Comparison of ENCODE assay signal across 13 cellular contexts in genomic region chr1:6179564-6180175, GRCh38. TPM values are rescaled to one million over a fixed set of nuclear protein-coding genes. Genes with fewer than 3 reads are reported as not detected.
A peak's percentile ranks its signal among the peaks of the same experiment; 100 is the strongest.
DNase-seq lines count a peak whose midpoint lies in the region; ATAC-seq, FAIRE-seq and TF ChIP-seq lines count a peak whose summit lies in the region.
"Had no signal": no experiment of that assay in that cellular context is flagged by ENCODE, and none has a peak within 500 bp of the region (broad histone marks: within the 10 kb centered on the region; RNA-seq: fewer than 3 reads in every experiment).

No MANE protein-coding gene starts in this region.

- TF ChIP-seq CTCF in heart right ventricle (IDR thresholded peaks at IDR 0.05), result no peak
- TF ChIP-seq CTCF in WERI-Rb-1 (IDR thresholded peaks at IDR 0.05; ENCODE audit: low read depth, low read length), result no peak
- TF ChIP-seq CTCF in kidney (IDR thresholded peaks at IDR 0.05; ENCODE audit: borderline replicate concordance, extremely low read depth, insufficient read depth), result no peak

- H3K4me3 ChIP-seq in heart right ventricle, result peak overlapping the region in 7 of 10 donors; percentile 17 to 43 (median 33)
- peak overlapping the region; percentile 34 for H3K4me3 ChIP-seq in WERI-Rb-1 (ENCODE audit: low read depth, low read length)
- no peak overlapping the region for H3K4me3 ChIP-seq in kidney (ENCODE audit: low read length in 2 of 2)
- peak overlapping the region; percentile 33 for H3K4me3 ChIP-seq in urinary bladder (ENCODE audit: low read depth, low read length)

- no peak overlapping the region for H3K27ac ChIP-seq in heart right ventricle
- no peak overlapping the region for H3K27ac ChIP-seq in WERI-Rb-1
- H3K27ac ChIP-seq in kidney (ENCODE audit: low read depth in 2 of 2, low read length in 2 of 2), result no peak overlapping the region
- H3K27ac ChIP-seq in urinary bladder (ENCODE audit: low read depth), result no peak overlapping the region
- H3K27ac ChIP-seq: BLaER1 treated with 17β-estradiol and CSF1 and Interleukin-3, amounts not matched to agents 10 nM and 100 nM had no signal

- H3K9me3 ChIP-seq in heart right ventricle (no peaks in the 10 kb centered on the region), WERI-Rb-1 (ENCODE audit: severe bottlenecking) (no peaks in the 10 kb centered on the region), kidney (ENCODE audit: control insufficient read depth in 1 of 2, low read length in 2 of 2) (no peaks in the 10 kb centered on the region)

- FAIRE-seq in kidney (lab: Jason Lieb, UNC), result no peak
- FAIRE-seq: colon had no signal

- peak in 1 of 8 donors; percentile 21 for ATAC-seq in heart right ventricle
- no peak for ATAC-seq in Right ventricle myocardium superior (ENCODE audit: poor library complexity)
- no peak for ATAC-seq in HG03565 (IDR thresholded peaks at IDR 0.05; ENCODE audit: unreplicated experiment)
- no peak for ATAC-seq in HG03432 (IDR thresholded peaks at IDR 0.05; ENCODE audit: unreplicated experiment)
- ATAC-seq: left colon had no signal

- intact Hi-C loops in heart right ventricle (cut with DNase I), result loop anchor here in 9 of 10 donors (10.0 kb wide), 3 partner anchors 65 to 135 kb away; partner anchors contain the start of genes HES3 (in 1 of the 9) and KCNAB2 (in 1 of the 9)
- intact Hi-C loops in Right ventricle myocardium superior (cut with DNase I), result loop anchor here (10.0 kb wide), 1 partner anchor 125 kb away; no protein-coding TSS in a partner anchor
- intact Hi-C loops in kidney (cut with DNase I), result no loop called here

- DNase-seq in heart right ventricle (no peak), Right ventricle myocardium superior (no peak), WERI-Rb-1 (no peak), kidney (peak; percentile 57), dedifferentiated amniotic fluid mesenchymal stem cell (ENCODE audit: extremely low spot score) (no peak)
- DNase-seq: GF-D8, left colon, SHP77 treated with DMSO at 0.1 percent for 48 hours had no signal

- no peak overlapping the region for H3K9ac ChIP-seq in kidney (ENCODE audit: low read length in 2 of 2)
- H3K9ac ChIP-seq: BLaER1 treated with 17β-estradiol and CSF1 and Interleukin-3, amounts not matched to agents 10 nM and 100 nM had no signal

- 1% methylated on average over 44 to 89 of the region's 92 CpGs for WGBS in heart right ventricle, 2 donors
- under 1% methylated on average over 88 of the region's 92 CpGs for WGBS in urinary bladder

- H3K27me3 ChIP-seq in heart right ventricle (peaks cover 20 to 60% (median 51%) of the 10 kb centered on the region in 7 donors), WERI-Rb-1 (ENCODE audit: insufficient read depth, low read depth, severe bottlenecking) (no peaks in the 10 kb centered on the region)

- peaks cover 3 to 23% (median 18%) of the 10 kb centered on the region in 9 donors for H3K4me1 ChIP-seq in heart right ventricle
- H3K4me1 ChIP-seq in kidney (ENCODE audit: control insufficient read depth in 1 of 2, insufficient read depth in 1 of 2, low read depth in 1 of 2, low read length in 2 of 2), result peaks cover 0 to 6% of the 10 kb centered on the region in 2 donors
- peaks cover 2% of the 10 kb centered on the region for H3K4me1 ChIP-seq in urinary bladder (ENCODE audit: insufficient read depth)

- peaks cover 0 to 6% (median 0%) of the 10 kb centered on the region in 9 donors for H3K36me3 ChIP-seq in heart right ventricle
- H3K36me3 ChIP-seq in WERI-Rb-1, result peaks cover 2% of the 10 kb centered on the region; the same call in 1 of the 2 replicates
- H3K36me3 ChIP-seq in kidney (ENCODE audit: control insufficient read depth in 1 of 2, insufficient read depth in 2 of 2, low read length in 2 of 2), result no peaks in the 10 kb centered on the region
- no peaks in the 10 kb centered on the region for H3K36me3 ChIP-seq in urinary bladder (ENCODE audit: insufficient read depth)

RNA-seq across cellular contexts. Expression of gene CHD5, which starts 0.5 kb away (rescaled TPM):
- total RNA-seq in heart right ventricle, result under 1 TPM; 0.02 to 0.78 (median 0.25) TPM
- under 1 TPM; 0.01 to 0.07 TPM for polyA plus RNA-seq in heart right ventricle
- total RNA-seq in Right ventricle myocardium superior, result not detected
- 0.85 TPM for total RNA-seq in kidney
- polyA plus RNA-seq in kidney (ENCODE audit: insufficient read depth, low read depth, low replicate concordance), result 0.54 TPM
- 0.53 TPM for total RNA-seq in urinary bladder
- 1.6 TPM for polyA plus RNA-seq in urinary bladder

RNA-seq across cellular contexts. Expression of gene RPL22, which starts 19.7 kb away (rescaled TPM):
- total RNA-seq in heart right ventricle (100 to 1,000 TPM; 223 to 298 (median 273) TPM), Right ventricle myocardium superior (234 TPM), kidney (377 TPM), urinary bladder (229 TPM)
- polyA plus RNA-seq in heart right ventricle (100 to 1,000 TPM; 295 to 639 TPM), kidney (ENCODE audit: insufficient read depth, low read depth, low replicate concordance) (605 TPM), urinary bladder (509 TPM)

RNA-seq across cellular contexts. Expression of gene RNF207, which starts 26.2 kb away (rescaled TPM):
- total RNA-seq in heart right ventricle, result 100 to 1,000 TPM in 1 of 10 donors, 10 to 100 TPM in 9; 30.6 to 101 (median 67.4) TPM
- 100 to 1,000 TPM in 1 of 2 donors, 10 to 100 TPM in 1; 16.2 to 183 TPM for polyA plus RNA-seq in heart right ventricle
- total RNA-seq in Right ventricle myocardium superior, result 70.1 TPM
- 43.6 TPM for total RNA-seq in kidney
- polyA plus RNA-seq in kidney (ENCODE audit: insufficient read depth, low read depth, low replicate concordance), result 7.7 TPM
- 12.8 TPM for total RNA-seq in urinary bladder
- polyA plus RNA-seq in urinary bladder, result 14.1 TPM

RNA-seq across cellular contexts. Expression of gene ICMT, which starts 56.1 kb away (rescaled TPM):
- total RNA-seq in heart right ventricle (10 to 100 TPM; 47.9 to 81.0 (median 64.4) TPM), Right ventricle myocardium superior (48.8 TPM), kidney (73.0 TPM), urinary bladder (61.6 TPM)
- polyA plus RNA-seq in heart right ventricle (10 to 100 TPM; 16.5 to 38.3 TPM), kidney (ENCODE audit: insufficient read depth, low read depth, low replicate concordance) (43.4 TPM), urinary bladder (46.3 TPM)

Comparison
In these comparisons a context has a peak if more than half of its experiments do, and no peak if none do; other contexts are left out.
1. H3K4me3 ChIP-seq: peak in heart right ventricle (7 of 10), WERI-Rb-1 (single experiment) and urinary bladder (single experiment); none in kidney (0 of 2).